Comparison of ENCODE assay signal across 22 cellular contexts in the genomic region with DNA sequence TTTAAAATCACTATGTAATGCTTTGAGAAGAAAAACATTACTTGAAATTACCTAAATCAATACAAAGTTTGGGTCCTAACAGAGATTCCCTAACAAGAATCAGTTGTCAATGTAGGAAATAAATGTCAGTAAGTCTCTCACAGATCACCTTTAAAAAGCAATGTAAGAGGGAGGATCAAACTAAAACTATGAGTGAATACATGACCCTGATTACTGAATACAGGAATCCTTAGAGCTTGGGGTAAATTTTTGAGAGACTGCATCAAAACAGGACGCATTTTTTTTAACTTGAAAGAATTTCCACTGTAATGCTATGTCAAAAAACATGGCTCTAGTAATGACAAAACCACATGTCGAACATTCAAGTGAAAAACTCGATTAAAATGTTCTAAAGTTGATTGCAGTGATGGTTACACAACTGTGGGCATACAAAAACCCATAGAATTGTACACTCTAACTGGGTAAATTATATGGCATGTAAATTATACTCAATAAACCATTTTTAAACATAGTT. TPM values are rescaled to one million over a fixed set of nuclear protein-coding genes. Genes with fewer than 3 reads are reported as not detected.
"Had no signal": no experiment of that assay in that cellular context is flagged by ENCODE, and none has a peak within 500 bp of the region (broad histone marks: within the 10 kb centered on the region; RNA-seq: fewer than 3 reads in every experiment).

No MANE protein-coding gene starts in this region.

- H3K27me3 ChIP-seq: body of pancreas, dorsolateral prefrontal cortex, gastroesophageal sphincter, heart left ventricle, ovary, tibial nerve, uterus had no signal

- H3K4me3 Mint-ChIP-seq: activated naive CD8-positive, alpha-beta T cell; naive thymus-derived CD4-positive, alpha-beta T cell; stimulated activated naive CD8-positive, alpha-beta T cell treated with anti-CD3 and anti-CD28 coated beads, Interleukin-15, Interleukin-2, amounts not matched to agents 100 ng/mL and 50 ng/mL, for 24 hours had no signal

- ATAC-seq: body of pancreas; gastroesophageal sphincter; heart left ventricle; naive thymus-derived CD4-positive, alpha-beta T cell; psoas muscle; right cardiac atrium had no signal

- H3K27ac Mint-ChIP-seq: activated naive CD8-positive, alpha-beta T cell; naive thymus-derived CD4-positive, alpha-beta T cell; stimulated activated naive CD8-positive, alpha-beta T cell treated with anti-CD3 and anti-CD28 coated beads, Interleukin-15, Interleukin-2, amounts not matched to agents 100 ng/mL and 50 ng/mL, for 24 hours had no signal

- H3K36me3 ChIP-seq: ovary, uterus had no signal

- H3K27ac ChIP-seq: body of pancreas, dorsolateral prefrontal cortex, gastroesophageal sphincter, heart left ventricle, ovary, psoas muscle, skin epidermis, tibial nerve, uterus had no signal

- H3K9me3 Mint-ChIP-seq: naive thymus-derived CD4-positive, alpha-beta T cell; stimulated activated naive CD8-positive, alpha-beta T cell treated with anti-CD3 and anti-CD28 coated beads, Interleukin-15, Interleukin-2, amounts not matched to agents 100 ng/mL and 50 ng/mL, for 24 hours had no signal

- H3K27me3 Mint-ChIP-seq: activated naive CD8-positive, alpha-beta T cell; naive thymus-derived CD4-positive, alpha-beta T cell; stimulated activated naive CD8-positive, alpha-beta T cell treated with anti-CD3 and anti-CD28 coated beads, Interleukin-15, Interleukin-2, amounts not matched to agents 100 ng/mL and 50 ng/mL, for 24 hours had no signal

- H3K4me3 ChIP-seq: body of pancreas, dorsolateral prefrontal cortex, gastroesophageal sphincter, heart left ventricle, ovary, psoas muscle, skin epidermis, tibial nerve, uterus had no signal

- DNase-seq: activated CD4-positive, CD25-positive, alpha-beta regulatory T cell; activated effector memory CD4-positive, alpha-beta T cell treated with anti-CD3 and anti-CD28 coated beads, Interleukin-2, amount 50 U/mL, for 16 hours; activated T-cell treated with anti-CD3 and anti-CD28 coated beads, Interleukin-2, amount 50 U/mL, for 1 hour; body of pancreas; caudate nucleus; dorsolateral prefrontal cortex; heart left ventricle; mesenchymal stem cell; naive thymus-derived CD4-positive, alpha-beta T cell; ovary; psoas muscle; right cardiac atrium; T-helper 9 cell; uterus had no signal

RNA-seq across cellular contexts. Expression of a gene that starts 51.1 kb away (rescaled TPM):
- total RNA-seq: epithelial cell of proximal tubule; gastroesophageal sphincter; heart left ventricle; liver; mucosa of gallbladder; naive thymus-derived CD4-positive, alpha-beta T cell; ovary; psoas muscle; right cardiac atrium had no signal
